Comparison of ENCODE assay signal across 12 cellular contexts in the genomic region with DNA sequence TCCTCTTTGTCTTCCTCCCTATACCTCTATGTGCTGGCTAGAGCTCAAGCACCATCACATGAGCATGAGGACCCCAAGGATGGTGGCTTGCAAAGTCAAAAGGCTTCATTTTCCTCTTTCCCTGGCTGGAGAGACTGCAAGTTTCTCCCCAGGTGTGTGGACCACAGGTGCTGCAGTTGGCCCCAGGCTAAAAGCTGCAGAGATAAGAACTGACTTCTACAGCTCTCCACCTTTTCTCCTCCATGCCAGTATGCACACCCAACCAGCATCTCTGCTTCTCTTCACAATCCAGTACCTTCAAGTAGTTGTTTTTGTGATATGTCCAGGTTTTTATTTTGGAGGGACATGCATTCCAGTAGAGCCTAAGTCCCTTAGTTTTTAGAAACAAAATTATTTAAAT. TPM values are rescaled to one million over a fixed set of nuclear protein-coding genes. Genes with fewer than 3 reads are reported as not detected.
"Had no signal": no experiment of that assay in that cellular context is flagged by ENCODE, and none has a peak within 500 bp of the region (broad histone marks: within the 10 kb centered on the region; RNA-seq: fewer than 3 reads in every experiment).

No MANE protein-coding gene starts in this region.

- H3K4me3 Mint-ChIP-seq: HFFc6, IgD-negative memory B cell had no signal

- H3K27ac ChIP-seq: GM23248, HL-60 had no signal

- H3K9me3 ChIP-seq: HAP-1 had no signal

- DNase-seq: GM23248, GOT3, H7, HFFc6, KBM-7 had no signal

- ATAC-seq: HCT116, HepG2 had no signal

- H3K9ac ChIP-seq: GM23248 had no signal

- H3K4me3 ChIP-seq: GM23248, HAP-1 had no signal

- H3K27ac Mint-ChIP-seq: HFFc6, IgD-negative memory B cell had no signal

- H3K9me3 Mint-ChIP-seq: IgD-negative memory B cell had no signal

- H3K4me1 Mint-ChIP-seq: IgD-negative memory B cell had no signal

- H3K36me3 ChIP-seq: HAP-1 had no signal

- H3K36me3 Mint-ChIP-seq: IgD-negative memory B cell had no signal

- H2AFZ ChIP-seq: GM23248 had no signal

RNA-seq across cellular contexts. Expression of a gene that starts 29.1 kb away (rescaled TPM):
- total RNA-seq: HT1080 had no signal

RNA-seq across cellular contexts. Expression of a gene that starts 29.3 kb away (rescaled TPM):
- total RNA-seq: GM23248, H4, HFFc6, HT1080 had no signal
- polyA plus RNA-seq: GM23248, HepG2, IgD-negative memory B cell had no signal
